ENCODE assay signal across 19 cellular contexts in genomic region chr4:11603594-11604194, GRCh38.
"Had no signal": no experiment of that assay in that cellular context is flagged by ENCODE, and none has a peak within 500 bp of the region (broad histone marks: within the 10 kb centered on the region; RNA-seq: fewer than 3 reads in every experiment).

No MANE protein-coding gene starts in this region.

- H3K27ac Mint-ChIP-seq: activated CD4-positive, alpha-beta T cell treated with anti-CD3 and anti-CD28 coated beads for 36 hours; activated naive CD8-positive, alpha-beta T cell treated with anti-CD3 and anti-CD28 coated beads for 36 hours had no signal

- H3K4me3 ChIP-seq: cardiac muscle cell, gastrocnemius medialis, left lung, ovary, psoas muscle, skin epidermis, tibial artery had no signal

- H3K36me3 Mint-ChIP-seq: activated naive CD8-positive, alpha-beta T cell treated with anti-CD3 and anti-CD28 coated beads for 36 hours had no signal

- ATAC-seq: activated CD4-positive, alpha-beta T cell treated with anti-CD3 and anti-CD28 coated beads for 36 hours; gastrocnemius medialis; left lung; psoas muscle; right cardiac atrium; stimulated activated naive CD8-positive, alpha-beta T cell treated with anti-CD3 and anti-CD28 coated beads, Interleukin-15, Interleukin-2, amounts not matched to agents 100 U/mL and 50 U/mL, for 24 hours had no signal

- H3K9me3 Mint-ChIP-seq: activated naive CD8-positive, alpha-beta T cell treated with anti-CD3 and anti-CD28 coated beads for 36 hours; neural crest cell had no signal

- H3K27me3 ChIP-seq: cardiac muscle cell, gastrocnemius medialis, left lung, ovary, tibial artery had no signal

- H3K9me3 ChIP-seq: gastrocnemius medialis, left lung, ovary, psoas muscle, tibial artery had no signal

- H3K36me3 ChIP-seq: cardiac muscle cell, gastrocnemius medialis, left lung, ovary, tibial artery had no signal

- H3K4me1 Mint-ChIP-seq: activated CD4-positive, alpha-beta T cell treated with anti-CD3 and anti-CD28 coated beads for 36 hours; activated naive CD8-positive, alpha-beta T cell treated with anti-CD3 and anti-CD28 coated beads for 36 hours; neural crest cell had no signal

- H3K4me1 ChIP-seq: gastrocnemius medialis, left lung, psoas muscle had no signal

- H3K27me3 Mint-ChIP-seq: activated CD4-positive, alpha-beta T cell treated with anti-CD3 and anti-CD28 coated beads for 36 hours had no signal

- H3K27ac ChIP-seq: cardiac muscle cell, gastrocnemius medialis, left lung, ovary, psoas muscle, skin epidermis, tibial artery had no signal

- H3K4me3 Mint-ChIP-seq: activated CD4-positive, alpha-beta T cell treated with anti-CD3 and anti-CD28 coated beads for 36 hours; activated naive CD8-positive, alpha-beta T cell treated with anti-CD3 and anti-CD28 coated beads for 36 hours; neural crest cell had no signal

- DNase-seq: activated CD4-positive, alpha-beta T cell treated with anti-CD3 and anti-CD28 coated beads for 36 hours; activated CD4-positive, alpha-beta T cell treated with anti-CD3 and anti-CD28 coated beads, Interleukin-2, amount 50 U/mL, for 48 hours; activated naive CD8-positive, alpha-beta T cell treated with anti-CD3 and anti-CD28 coated beads for 36 hours; activated T-cell treated with anti-CD3 and anti-CD28 coated beads for 4 hours; amniotic stem cell; erythroblast; gastrocnemius medialis; left lung; mammary epithelial cell; ovary; psoas muscle; right cardiac atrium; stimulated activated naive CD8-positive, alpha-beta T cell treated with anti-CD3 and anti-CD28 coated beads, Interleukin-15, Interleukin-2, amounts not matched to agents 100 U/mL and 50 U/mL, for 24 hours; substantia nigra; T-helper 2 cell; tibial artery had no signal
